In the genomic region with DNA sequence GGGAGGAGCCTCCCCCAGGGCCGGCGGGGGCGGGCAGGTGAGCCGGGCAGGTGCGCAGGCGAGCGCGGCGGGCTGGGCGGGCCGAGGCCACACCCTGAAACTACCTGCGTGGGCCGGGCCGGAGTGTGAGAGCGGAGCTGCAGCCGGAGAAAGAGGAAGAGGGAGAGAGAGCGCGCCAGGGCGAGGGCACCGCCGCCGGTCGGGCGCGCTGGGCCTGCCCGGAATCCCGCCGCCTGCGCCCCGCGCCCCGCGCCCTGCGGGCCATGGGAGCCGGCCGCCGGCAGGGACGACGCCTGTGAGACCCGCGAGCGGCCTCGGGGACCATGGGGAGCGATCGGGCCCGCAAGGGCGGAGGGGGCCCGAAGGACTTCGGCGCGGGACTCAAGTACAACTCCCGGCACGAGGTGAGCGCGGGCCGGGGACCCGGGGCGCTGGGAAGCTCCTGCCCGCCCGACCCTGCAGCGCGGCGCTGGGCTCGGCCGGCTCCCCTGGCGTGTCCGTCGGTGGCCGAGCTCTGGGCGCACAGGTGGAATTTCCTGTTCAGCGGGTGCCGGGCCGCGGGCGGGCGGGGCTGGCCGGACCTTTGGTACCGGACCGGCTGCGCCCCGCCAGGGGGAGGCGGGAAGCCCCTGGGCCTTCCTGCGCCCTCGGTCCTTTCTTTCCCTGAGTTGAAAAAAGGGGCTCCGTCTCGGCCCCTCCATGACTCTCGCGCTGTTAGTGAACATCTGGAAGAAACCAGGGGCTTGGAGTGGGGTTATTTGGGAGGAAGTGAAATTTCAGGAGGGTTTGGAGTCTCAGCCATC, we compare ENCODE assay signal across 9 cellular contexts. TPM values are rescaled to one million over a fixed set of nuclear protein-coding genes. Genes with fewer than 3 reads are reported as not detected.
DNase-seq lines count a peak whose midpoint lies in the region; ATAC-seq and TF ChIP-seq lines count a peak whose summit lies in the region.
"Had no signal": no experiment of that assay in that cellular context is flagged by ENCODE, and none has a peak within 500 bp of the region (broad histone marks: within the 10 kb centered on the region; RNA-seq: fewer than 3 reads in every experiment).

ST14 (plus strand) TSS at position 126 of the 803 bp plus-strand sequence; CDS start at position 324, 198 bp downstream.

- H3K27me3 Mint-ChIP-seq in activated T-helper 17 cell treated with anti-CD3 and anti-CD28 coated beads, Interleukin-2, amount 50 U/mL, for 72 hours: peaks cover 39% of the 10 kb centered on the region
- peaks cover 10 to 22% (median 16%) of the 10 kb centered on the region in 3 donors for H3K27me3 Mint-ChIP-seq in immature natural killer cell (ENCODE audit: low read depth in 3 of 3)

- peak within 1 kb of the TSS; percentile 59 for H3K4me3 Mint-ChIP-seq in activated T-helper 17 cell treated with anti-CD3 and anti-CD28 coated beads, Interleukin-2, amount 50 U/mL, for 72 hours
- H3K4me3 Mint-ChIP-seq in immature natural killer cell: peak within 1 kb of the TSS; percentile 3 to 70 (median 43)

- H3K4me1 Mint-ChIP-seq in activated T-helper 17 cell treated with anti-CD3 and anti-CD28 coated beads, Interleukin-2, amount 50 U/mL, for 72 hours: peaks cover 12% of the 10 kb centered on the region
- peaks cover 10% of the 10 kb centered on the region in 2 donors for H3K4me1 Mint-ChIP-seq in immature natural killer cell

- H3K79me2 ChIP-seq in KMS-11 (ENCODE audit: insufficient read depth, low read depth): peaks cover 44% of the 10 kb centered on the region

- DNase-seq in DMS79 (lab: John Stamatoyannopoulos, UW): peak; percentile 21
- DNase-seq in immature natural killer cell: no peak
- DNase-seq in stomach: peak; percentile 89
- no peak for DNase-seq in SW 1271 (lab: John Stamatoyannopoulos, UW)
- DNase-seq in T1000 (lab: John Stamatoyannopoulos, UW): no peak

- TF ChIP-seq CTCF in KMS-11 (conservative IDR thresholded peaks at IDR 0.05; ENCODE audit: low read depth, low read length): no peak
- no peak for TF ChIP-seq CTCF in stomach (IDR thresholded peaks at IDR 0.05)

- H3K9me3 Mint-ChIP-seq in activated T-helper 17 cell treated with anti-CD3 and anti-CD28 coated beads, Interleukin-2, amount 50 U/mL, for 72 hours: no peaks in the 10 kb centered on the region
- H3K9me3 Mint-ChIP-seq in immature natural killer cell: no peaks in the 10 kb centered on the region

- peak within 1 kb of the TSS; percentile 31 for H2AFZ ChIP-seq in KMS-11 (ENCODE audit: low read depth)

- peak; percentile 22 for ATAC-seq in activated T-helper 17 cell treated with anti-CD3 and anti-CD28 coated beads, Interleukin-2, amount 50 U/mL, for 72 hours (replicated peaks)
- ATAC-seq in GM18861 (IDR thresholded peaks at IDR 0.05; ENCODE audit: unreplicated experiment): no peak

- peaks cover 4% of the 10 kb centered on the region; the same call in 1 of the 2 replicates for H3K27me3 ChIP-seq in KMS-11 (ENCODE audit: insufficient read depth, low read depth)
- peaks cover 0 to 46% (median 0%) of the 10 kb centered on the region in 3 donors for H3K27me3 ChIP-seq in stomach

- H3K36me3 ChIP-seq in KMS-11 (ENCODE audit: insufficient read depth) (no peaks in the 10 kb centered on the region), stomach (no peaks in the 10 kb centered on the region)

- H3K4me3 ChIP-seq in KMS-11 (IDR thresholded peaks at IDR 0.05; ENCODE audit: insufficient read depth, low read depth, low read length): no peak within 1 kb of the TSS
- H3K4me3 ChIP-seq in stomach: peak within 1 kb of the TSS; percentile 53 to 70 (median 58)

- no peaks in the 10 kb centered on the region for H3K9me3 ChIP-seq in stomach

- no peak for TF ChIP-seq POLR2A in stomach (IDR thresholded peaks at IDR 0.05)

- H3K36me3 Mint-ChIP-seq in activated T-helper 17 cell treated with anti-CD3 and anti-CD28 coated beads, Interleukin-2, amount 50 U/mL, for 72 hours (ENCODE audit: low read depth): no peaks in the 10 kb centered on the region
- peaks cover 0 to 5% (median 0%) of the 10 kb centered on the region in 3 donors for H3K36me3 Mint-ChIP-seq in immature natural killer cell

- H3K27ac Mint-ChIP-seq in activated T-helper 17 cell treated with anti-CD3 and anti-CD28 coated beads, Interleukin-2, amount 50 U/mL, for 72 hours: no peak within 1 kb of the TSS
- no peak within 1 kb of the TSS for H3K27ac Mint-ChIP-seq in immature natural killer cell

- no peaks in the 10 kb centered on the region for H4K20me1 ChIP-seq in KMS-11 (ENCODE audit: insufficient read depth)

- intact Hi-C loops in stomach (cut with DNase I; ENCODE audit: low total_unique reads): no loop called here

- H3K27ac ChIP-seq in KMS-11 (peak within 1 kb of the TSS; percentile 99), stomach (peak within 1 kb of the TSS; percentile 89 to 97 (median 90))

- H3K4me1 ChIP-seq in KMS-11 (ENCODE audit: low read depth, poor library complexity, severe bottlenecking) (peaks cover 32% of the 10 kb centered on the region), stomach (peaks cover 32 to 64% (median 51%) of the 10 kb centered on the region in 4 donors)

- peak within 1 kb of the TSS; percentile 78 for H3K4me2 ChIP-seq in KMS-11

- TF ChIP-seq EP300 in stomach (IDR thresholded peaks at IDR 0.05): no peak

- peak within 1 kb of the TSS; percentile 84 for H3K9ac ChIP-seq in KMS-11

- 2 to 10% (median 3%) methylated on average over 13 to 88 of the region's 88 CpGs for WGBS in stomach, 5 donors

RNA-seq across cellular contexts. Expression of gene ST14, which starts in this region (rescaled TPM):
- total RNA-seq in activated T-helper 17 cell treated with anti-CD3 and anti-CD28 coated beads, Interleukin-2, amount 50 U/mL, for 72 hours: under 1 TPM in 1 of 2 donors, not detected in 1; 0.09 TPM
- 1 to 10 TPM in 2 of 3 donors, under 1 TPM in 1; 0.54 to 3.6 (median 2.8) TPM for polyA plus RNA-seq in immature natural killer cell
- 100 to 1,000 TPM in 2 of 5 donors, 10 to 100 TPM in 3; 43.9 to 380 (median 62.5) TPM for total RNA-seq in stomach
- polyA plus RNA-seq in stomach: 10 to 100 TPM; 12.4 to 48.6 (median 48.3) TPM
- total RNA-seq: frontal cortex had no signal

Comparison
In these comparisons a context has a peak if more than half of its experiments do, and no peak if none do; other contexts are left out.
1. RNA of gene ST14 (total RNA-seq): 43.9 to 380 TPM in stomach; 0.09 TPM in activated T-helper 17 cell treated with anti-CD3 and anti-CD28 coated beads, Interleukin-2, amount 50 U/mL, for 72 hours; every median in the first group is over 10 times any median in the second.
2. Peak in ATAC-seq in activated T-helper 17 cell treated with anti-CD3 and anti-CD28 coated beads, Interleukin-2, amount 50 U/mL, for 72 hours; RNA of the gene not detected or under 1 TPM.
3. DNase-seq: peak in DMS79 (single experiment) and stomach (single experiment); none in immature natural killer cell (0 of 3), SW 1271 (0 of 2) and T1000 (single experiment).